In genomic region chr13:74452881-74453280, GRCh38 we compare ENCODE assay signal across 17 cellular contexts.
DNase-seq lines count a peak whose midpoint lies in the region; ATAC-seq, FAIRE-seq and TF ChIP-seq lines count a peak whose summit lies in the region.
"Had no signal": no experiment of that assay in that cellular context is flagged by ENCODE, and none has a peak within 500 bp of the region (broad histone marks: within the 10 kb centered on the region; RNA-seq: fewer than 3 reads in every experiment).

No MANE protein-coding gene starts in this region.

- no peaks in the 10 kb centered on the region for H3K9me1 ChIP-seq in keratinocyte (ENCODE audit: control insufficient read depth, extremely low read depth, insufficient read depth, low read length)

- no peak overlapping the region for H3K4me3 ChIP-seq in BLaER1 treated with 17β-estradiol and CSF1 and Interleukin-3, amounts not matched to agents 10 nM and 100 nM
- H3K4me3 ChIP-seq in keratinocyte (ENCODE audit: control insufficient read depth in 2 of 3, extremely low read depth in 1 of 3, insufficient read depth in 2 of 3, low read depth in 1 of 3, low read length in 3 of 3) (no peak overlapping the region), tibial nerve (no peak overlapping the region)

- H3K9ac ChIP-seq in BLaER1 treated with 17β-estradiol and CSF1 and Interleukin-3, amounts not matched to agents 10 nM and 100 nM, result no peak overlapping the region
- H3K9ac ChIP-seq in keratinocyte (ENCODE audit: control insufficient read depth, extremely low read depth, insufficient read depth, low read length), result peak overlapping the region; percentile 14

- no peak for TF ChIP-seq POLR2A in tibial nerve (IDR thresholded peaks at IDR 0.05)

- dilution Hi-C loops in keratinocyte (cut with MboI; ENCODE audit: extremely low pct_ligation_motif_present, low sequenced_read_pairs), result no loop called here

- in situ Hi-C loops in ACHN (cut with HindIII; ENCODE audit: low pct_ligation_motif_present, low pct_unique_long_range_greater_than_20kb, low sequenced_read_pairs), result no loop called here

- no peak for FAIRE-seq in keratinocyte (lab: Jason Lieb, UNC)
- FAIRE-seq: HTR-8/SVneo had no signal

- TF ChIP-seq CTCF in keratinocyte (optimal IDR thresholded peaks at IDR 0.05 in 1 of 3, IDR thresholded peaks at IDR 0.05 in 1 of 3, conservative IDR thresholded peaks at IDR 0.05 in 1 of 3; ENCODE audit: extremely low read depth in 1 of 3, insufficient read depth in 2 of 3, low read length in 3 of 3), result no peak
- TF ChIP-seq CTCF in tibial nerve (IDR thresholded peaks at IDR 0.05), result no peak

- H3K27ac ChIP-seq in BLaER1 treated with 17β-estradiol and CSF1 and Interleukin-3, amounts not matched to agents 10 nM and 100 nM, result peak overlapping the region in 1 of 11 experiments; percentile 21; a peak in 1 of 22 replicates
- H3K27ac ChIP-seq in keratinocyte (ENCODE audit: control insufficient read depth, insufficient read depth, low read length) (peak overlapping the region; percentile 78), tibial nerve (no peak overlapping the region)
- H3K27ac ChIP-seq: C4-2B had no signal

- no peaks in the 10 kb centered on the region for H3K27me3 ChIP-seq in BLaER1 treated with 17β-estradiol and CSF1 and Interleukin-3, amounts not matched to agents 10 nM and 100 nM
- H3K27me3 ChIP-seq in keratinocyte (ENCODE audit: control insufficient read depth, extremely low read depth, insufficient read depth, low read length) (no peaks in the 10 kb centered on the region), tibial nerve (no peaks in the 10 kb centered on the region)

- peak; percentile 53 for ATAC-seq in GM19463 (IDR thresholded peaks at IDR 0.05; ENCODE audit: unreplicated experiment)
- ATAC-seq in HG03442 (IDR thresholded peaks at IDR 0.05; ENCODE audit: unreplicated experiment), result peak; percentile 52
- ATAC-seq in HG02938 (IDR thresholded peaks at IDR 0.05; ENCODE audit: unreplicated experiment), result no peak
- ATAC-seq in HG02840 (IDR thresholded peaks at IDR 0.05; ENCODE audit: low FRiP score, unreplicated experiment), result no peak
- ATAC-seq: HCT116 had no signal

- no peaks in the 10 kb centered on the region for H4K20me1 ChIP-seq in BLaER1 treated with 17β-estradiol and CSF1 and Interleukin-3, amounts not matched to agents 10 nM and 100 nM
- H4K20me1 ChIP-seq in keratinocyte (ENCODE audit: control insufficient read depth, extremely low read depth, insufficient read depth, low read length), result no peaks in the 10 kb centered on the region

- H3K4me1 ChIP-seq in BLaER1 treated with 17β-estradiol and CSF1 and Interleukin-3, amounts not matched to agents 10 nM and 100 nM, result peaks cover 18 to 26% (median 21%) of the 10 kb centered on the region in 10 experiments
- peaks cover 37% of the 10 kb centered on the region for H3K4me1 ChIP-seq in keratinocyte (ENCODE audit: control insufficient read depth, extremely low read depth, insufficient read depth, low read length)
- H3K4me1 ChIP-seq in tibial nerve, result peaks cover 0 to 18% (median 0%) of the 10 kb centered on the region in 4 donors

- TF ChIP-seq EP300 in tibial nerve (IDR thresholded peaks at IDR 0.05), result no peak

- H3K36me3 ChIP-seq in BLaER1 treated with 17β-estradiol and CSF1 and Interleukin-3, amounts not matched to agents 10 nM and 100 nM, result no peaks in the 10 kb centered on the region
- H3K36me3 ChIP-seq in keratinocyte (ENCODE audit: control insufficient read depth in 2 of 2, extremely low read depth in 1 of 2, insufficient read depth in 2 of 2, low read length in 2 of 2) (no peaks in the 10 kb centered on the region), tibial nerve (no peaks in the 10 kb centered on the region)

- peak overlapping the region in 10 of 11 experiments; percentile 52 to 80 (median 66); a peak in 16 of 22 replicates for H3K4me2 ChIP-seq in BLaER1 treated with 17β-estradiol and CSF1 and Interleukin-3, amounts not matched to agents 10 nM and 100 nM
- H3K4me2 ChIP-seq in keratinocyte (ENCODE audit: control insufficient read depth, extremely low read depth, insufficient read depth, low read depth, low read length), result peak overlapping the region; percentile 68

- H3K9me3 ChIP-seq in BLaER1 treated with 17β-estradiol and CSF1 and Interleukin-3, amounts not matched to agents 10 nM and 100 nM (replicated peaks in 1 of 11), result peaks cover 0 to 15% (median 9%) of the 10 kb centered on the region in 11 experiments; a peak in 12 of 22 replicates
- H3K9me3 ChIP-seq in keratinocyte (ENCODE audit: control insufficient read depth, low read depth, low read length), result no peaks in the 10 kb centered on the region
- H3K9me3 ChIP-seq in tibial nerve, result no peaks in the 10 kb centered on the region

- DNase-seq in keratinocyte (ENCODE audit: low read depth, low spot score) (no peak), tibial nerve (ENCODE audit: low spot score in 2 of 2) (no peak), ACHN (no peak)
- DNase-seq: DMS79, GOT3, NCI-H1417 treated with DMSO at 0.1 percent for 48 hours, NCI-H187 treated with DMSO at 0.1 percent for 48 hours, NCI-H226, NCI-H524 treated with DMSO at 0.1 percent for 48 hours had no signal

- no peaks in the 10 kb centered on the region for H3K79me2 ChIP-seq in keratinocyte (ENCODE audit: control insufficient read depth, insufficient read depth, low read length)

- H2AFZ ChIP-seq in keratinocyte (ENCODE audit: control insufficient read depth, low read length), result peak overlapping the region; percentile 26

- WGBS in tibial nerve, 2 donors, result 82 to 88% methylated on average over 2 of the region's 2 CpGs

Comparison
In these comparisons a context has a peak if more than half of its experiments do, and no peak if none do; other contexts are left out.
1. ATAC-seq: peak in GM19463 (single experiment) and HG03442 (single experiment); none in HG02938 (single experiment) and HG02840 (single experiment).